ENCODE assay signal across 8 cellular contexts in the genomic region with DNA sequence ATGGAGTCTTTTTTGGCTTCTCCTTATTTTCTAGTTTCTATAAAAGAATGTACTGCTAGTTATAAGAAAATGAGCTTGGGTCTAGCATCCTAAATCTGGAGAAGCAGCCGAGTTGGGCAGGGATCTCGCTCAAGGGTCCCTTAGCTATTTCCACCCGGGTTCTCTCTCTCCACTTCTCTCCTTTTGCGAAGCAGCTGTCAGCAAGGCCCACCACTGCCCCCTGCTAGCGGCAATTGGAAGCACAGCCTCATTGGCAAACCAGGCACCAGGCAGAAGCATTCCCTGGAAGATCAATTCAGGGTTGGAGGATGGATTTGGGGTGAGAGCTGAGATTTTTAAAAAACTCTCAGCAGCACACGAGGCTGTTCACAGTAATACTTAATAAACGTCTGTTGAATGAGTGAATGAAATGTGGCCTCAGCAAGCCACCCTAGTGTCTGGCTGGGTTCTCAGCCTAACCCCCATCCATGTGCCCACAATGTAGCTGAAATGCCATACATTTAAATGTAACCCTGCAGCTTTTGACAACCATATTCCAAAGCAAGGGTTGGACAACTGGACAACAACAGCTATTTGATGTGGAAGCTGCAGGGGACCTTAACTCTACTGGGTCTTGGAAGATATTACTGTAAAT. TPM values are rescaled to one million over a fixed set of nuclear protein-coding genes. Genes with fewer than 3 reads are reported as not detected.
DNase-seq lines count a peak whose midpoint lies in the region; ATAC-seq, FAIRE-seq and TF ChIP-seq lines count a peak whose summit lies in the region.

No MANE protein-coding gene starts in this region.

- dilution Hi-C loops in endothelial cell of umbilical vein (cut with MboI; ENCODE audit: extremely low pct_ligation_motif_present, low sequenced_read_pairs): no loop called here

- no peak overlapping the region for H3K27ac ChIP-seq in endothelial cell of umbilical vein (ENCODE audit: insufficient read depth, low read depth, low read length)

- CTCF ChIA-PET in endothelial cell of umbilical vein (lab: Charles Lee): interaction anchor here (0.5 to 16.3 kb wide), 57 partner anchors 9 to 352 kb away, joined by 3 to 679 read pairs (median 6); partner anchors contain the start of genes ANXA6, CCDC69, GPX3 and TNIP1

- DNase-seq in NOMO-1 treated with dmso at 0.1 percent for 144 hours (lab: John Stamatoyannopoulos, UW; ENCODE audit: unreplicated experiment) (peak; percentile 38), endothelial cell of umbilical vein (ENCODE audit: low read depth, low spot score) (peak; percentile 64), mucosa of descending colon (peak; percentile 79 to 90 (median 87))
- DNase-seq in activated CD8-positive, alpha-beta memory T cell treated with anti-CD3 and anti-CD28 coated beads, Interleukin-2, amount 50 U/mL, for 24 hours (ENCODE audit: extremely low read depth): peak; percentile 45
- peak; percentile 31 to 62 for DNase-seq in stimulated activated CD8-positive, alpha-beta memory T cell treated with anti-CD3 and anti-CD28 coated beads, Interleukin-7, amount 100 ng/mL, for 1 hour (ENCODE audit: low read depth in 2 of 2)

- no peak for TF ChIP-seq POLR2A in endothelial cell of umbilical vein (IDR thresholded peaks at IDR 0.05; ENCODE audit: low read depth, low read length)

- FAIRE-seq in G401.6 (lab: Jason Lieb, UNC) (peak; percentile 75), endothelial cell of umbilical vein (lab: Jason Lieb, UNC) (peak; percentile 80)

- H3K4me3 ChIP-seq in endothelial cell of umbilical vein (replicated peaks in 1 of 3; ENCODE audit: insufficient read depth in 1 of 3, low read depth in 1 of 3, low read length in 3 of 3) (no peak overlapping the region), mucosa of descending colon (no peak overlapping the region)

- H3K36me3 ChIP-seq in endothelial cell of umbilical vein (ENCODE audit: control insufficient read depth in 2 of 2, extremely low read depth in 1 of 2, insufficient read depth in 2 of 2, low read length in 2 of 2) (peaks cover under 1 to 18% of the 10 kb centered on the region in 2 experiments), mucosa of descending colon (ENCODE audit: low read depth) (no peaks in the 10 kb centered on the region)

- BruUV-seq in endothelial cell of umbilical vein (replicated peaks; lab: Mats Ljungman, UMichigan): no TSS peak

- POLR2A ChIA-PET in endothelial cell of umbilical vein (lab: Charles Lee): interaction anchor here (0.6 to 1.1 kb wide), 3 partner anchors 34 to 73 kb away, joined by 3 read pairs; partner anchors contain the start of gene TNIP1

- no peaks in the 10 kb centered on the region for H3K79me2 ChIP-seq in endothelial cell of umbilical vein (ENCODE audit: control insufficient read depth, insufficient read depth, low read length)

- no peak overlapping the region for H3K4me2 ChIP-seq in endothelial cell of umbilical vein (ENCODE audit: insufficient read depth, low read length)

- H3K27me3 ChIP-seq in endothelial cell of umbilical vein (ENCODE audit: control insufficient read depth in 2 of 2, insufficient read depth in 2 of 2, low read length in 2 of 2): no peaks in the 10 kb centered on the region

- no peaks in the 10 kb centered on the region for H3K9me1 ChIP-seq in endothelial cell of umbilical vein (replicated peaks; ENCODE audit: control insufficient read depth, extremely low read depth, insufficient read depth, low read length)

- H3K9ac ChIP-seq in endothelial cell of umbilical vein (replicated peaks; ENCODE audit: extremely low read depth, insufficient read depth, low read length): no peak overlapping the region

- H4K20me1 ChIP-seq in endothelial cell of umbilical vein (replicated peaks; ENCODE audit: control insufficient read depth, extremely low read depth, insufficient read depth, low read length): no peaks in the 10 kb centered on the region

- H3K9me3 ChIP-seq in endothelial cell of umbilical vein (replicated peaks; ENCODE audit: control insufficient read depth, insufficient read depth, low read length) (no peaks in the 10 kb centered on the region), mucosa of descending colon (no peaks in the 10 kb centered on the region)

- intact Hi-C loops in endothelial cell of umbilical vein (cut with micrococcal nuclease) (loop anchor here (1.0 kb wide), 2 partner anchors 64 to 113 kb away; no protein-coding TSS in a partner anchor), mucosa of descending colon (cut with DNase I, micrococcal nuclease) (loop anchor here (1.0 to 5.0 kb wide), 2 partner anchors 63 to 64 kb away; no protein-coding TSS in a partner anchor)

- TF ChIP-seq CTCF in endothelial cell of umbilical vein (IDR thresholded peaks at IDR 0.05; ENCODE audit: extremely low read depth in 1 of 2, insufficient read depth in 1 of 2, low read depth in 1 of 2, low read length in 2 of 2): peak; percentile 93 to 94
- TF ChIP-seq CTCF in mucosa of descending colon (IDR thresholded peaks at IDR 0.05): peak; percentile 87

- no peak overlapping the region for H2AFZ ChIP-seq in endothelial cell of umbilical vein (ENCODE audit: low read depth, low read length)

- no peaks in the 10 kb centered on the region for H3K4me1 ChIP-seq in endothelial cell of umbilical vein (ENCODE audit: control insufficient read depth, extremely low read depth, insufficient read depth, low read length)
- H3K4me1 ChIP-seq in mucosa of descending colon (ENCODE audit: low read depth): peaks cover 8% of the 10 kb centered on the region

- ATAC-seq in HG03097 (IDR thresholded peaks at IDR 0.05; ENCODE audit: low FRiP score, unreplicated experiment) (peak; percentile 57), mucosa of descending colon (peak; percentile 85), HG03139 (IDR thresholded peaks at IDR 0.05; ENCODE audit: unreplicated experiment) (no peak)

TF ChIP-seq in endothelial cell of umbilical vein, 7 proteins besides CTCF, POLR2A, EP300 and RAD21:
- TF ChIP-seq MYC (IDR thresholded peaks at IDR 0.05; ENCODE audit: low read depth, low read length) (no peak), EZH2 (IDR thresholded peaks at IDR 0.05; ENCODE audit: borderline replicate concordance, low read depth, low read length, severe bottlenecking) (no peak), GATA2 (IDR thresholded peaks at IDR 0.05; ENCODE audit: insufficient read depth, insufficient read length, low read depth, low read length) (no peak), JUN (IDR thresholded peaks at IDR 0.05; ENCODE audit: borderline replicate concordance, insufficient read depth, insufficient read length, low read depth) (no peak), FOS (IDR thresholded peaks at IDR 0.05; ENCODE audit: borderline replicate concordance, insufficient read depth, low read length) (no peak), POLR2AphosphoS5 (IDR thresholded peaks at IDR 0.05; ENCODE audit: insufficient read depth, low read depth, low read length) (no peak)
- TF ChIP-seq, protein P1, sequence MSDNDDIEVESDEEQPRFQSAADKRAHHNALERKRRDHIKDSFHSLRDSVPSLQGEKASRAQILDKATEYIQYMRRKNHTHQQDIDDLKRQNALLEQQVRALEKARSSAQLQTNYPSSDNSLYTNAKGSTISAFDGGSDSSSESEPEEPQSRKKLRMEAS (IDR thresholded peaks at IDR 0.05; ENCODE audit: insufficient read depth, insufficient read length): no peak

RNA-seq across cellular contexts. Expression of gene TNIP1, which starts 34.6 kb away (rescaled TPM):
- total RNA-seq in endothelial cell of umbilical vein: 87.0 and 96.8 TPM in 2 replicates
- 37.2 and 43.0 TPM in 2 replicates for polyA plus RNA-seq in endothelial cell of umbilical vein
- polyA plus RNA-seq in endothelial cell of umbilical vein (2011; cell fraction: cytosol; rRNA removed): 56.0 and 62.7 TPM in 2 replicates
- polyA plus RNA-seq in endothelial cell of umbilical vein (2011; cell fraction: nucleus; rRNA removed): 48.3 and 53.2 TPM in 2 replicates
- polyA plus RNA-seq in endothelial cell of umbilical vein (2012): 50.7 and 56.8 TPM in 2 replicates
- polyA minus RNA-seq in endothelial cell of umbilical vein: 57.8 and 80.8 TPM in 2 replicates
- 42.1 TPM for polyA minus RNA-seq in endothelial cell of umbilical vein (2011; cell fraction: cytosol; rRNA and poly(A)+ RNA removed)
- polyA minus RNA-seq in endothelial cell of umbilical vein (2011; cell fraction: nucleus; rRNA and poly(A)+ RNA removed): 52.3 and 55.6 TPM in 2 replicates
- total RNA-seq in mucosa of descending colon: 100 to 1,000 TPM; 140 to 218 (median 156) TPM

RNA-seq across cellular contexts. Expression of gene ANXA6, which starts 42.2 kb away (rescaled TPM):
- 240 and 266 TPM in 2 replicates for total RNA-seq in endothelial cell of umbilical vein
- 173 and 195 TPM in 2 replicates for polyA plus RNA-seq in endothelial cell of umbilical vein
- 188 and 193 TPM in 2 replicates for polyA plus RNA-seq in endothelial cell of umbilical vein (2011; cell fraction: cytosol; rRNA removed)
- polyA plus RNA-seq in endothelial cell of umbilical vein (2011; cell fraction: nucleus; rRNA removed): 166 and 173 TPM in 2 replicates
- 191 and 212 TPM in 2 replicates for polyA plus RNA-seq in endothelial cell of umbilical vein (2012)
- polyA minus RNA-seq in endothelial cell of umbilical vein: 285 and 304 TPM in 2 replicates
- polyA minus RNA-seq in endothelial cell of umbilical vein (2011; cell fraction: cytosol; rRNA and poly(A)+ RNA removed): 37.5 TPM
- 130 and 133 TPM in 2 replicates for polyA minus RNA-seq in endothelial cell of umbilical vein (2011; cell fraction: nucleus; rRNA and poly(A)+ RNA removed)
- total RNA-seq in mucosa of descending colon: 100 to 1,000 TPM in 1 of 3 donors, 10 to 100 TPM in 2; 21.4 to 180 (median 68.0) TPM
